ENCODE assay signal across 21 cellular contexts in the genomic region with DNA sequence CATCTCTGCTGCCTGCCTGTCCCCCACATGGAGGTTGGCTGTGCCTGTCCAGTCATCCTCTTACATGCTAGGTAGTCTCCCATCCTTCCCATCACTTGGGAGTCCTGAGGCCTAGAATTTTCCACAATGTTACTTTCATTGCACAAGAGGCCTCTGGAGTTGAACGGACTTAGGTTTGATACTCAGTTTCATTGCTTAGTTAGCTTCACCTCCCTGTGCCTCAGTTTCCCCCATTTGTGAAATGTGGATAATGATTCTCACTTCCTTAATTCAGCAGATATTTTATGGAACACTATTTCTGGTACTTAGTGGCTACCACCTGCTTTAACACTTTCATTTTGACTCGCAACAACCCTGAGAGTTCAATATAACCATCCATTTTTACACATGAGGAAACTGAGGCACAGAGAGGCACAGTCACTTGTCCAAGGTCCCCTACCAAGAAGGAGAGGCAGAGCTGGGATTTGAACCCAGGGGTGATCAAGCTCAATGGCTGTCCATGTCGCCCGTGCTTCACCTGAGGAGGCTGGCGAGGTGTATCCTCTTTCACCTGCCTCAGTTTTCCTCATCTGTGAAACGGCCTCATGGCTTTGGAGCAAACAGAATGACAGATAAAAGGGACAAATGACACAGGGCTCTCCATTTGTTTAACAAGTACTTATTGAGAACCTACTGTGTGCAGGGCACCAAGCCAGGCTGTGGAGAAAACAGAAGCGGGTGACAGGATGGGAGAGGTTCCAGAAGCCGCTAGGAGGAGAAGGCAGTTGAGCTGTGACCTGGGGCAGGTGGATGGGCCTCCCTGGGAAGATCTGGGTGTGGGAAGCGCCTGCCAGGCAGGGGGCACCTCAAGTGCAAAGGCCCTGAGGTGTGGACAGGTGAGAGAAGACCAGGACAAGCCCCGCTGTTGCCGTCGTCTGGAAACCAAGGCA.
DNase-seq lines count a peak whose midpoint lies in the region; ATAC-seq, FAIRE-seq and TF ChIP-seq lines count a peak whose summit lies in the region.
"Had no signal": no experiment of that assay in that cellular context is flagged by ENCODE, and none has a peak within 500 bp of the region (broad histone marks: within the 10 kb centered on the region; RNA-seq: fewer than 3 reads in every experiment).

No MANE protein-coding gene starts in this region.

- peak; percentile 7 for FAIRE-seq in A549 (lab: Jason Lieb, UNC)
- FAIRE-seq in HTR-8/SVneo (lab: Jason Lieb, UNC) = peak; percentile 26
- no peak for FAIRE-seq in K562 (lab: Jason Lieb, UNC)
- FAIRE-seq: GM19239 had no signal

- H3K9me1 ChIP-seq in K562 (ENCODE audit: control insufficient read depth, insufficient read depth, low read length) = no peaks in the 10 kb centered on the region

- no peak for TF ChIP-seq EP300 in A549 (IDR thresholded peaks at IDR 0.05)
- TF ChIP-seq EP300 in K562 (IDR thresholded peaks at IDR 0.05; ENCODE audit: low read length) = no peak
- no peak for TF ChIP-seq EP300 in sigmoid colon (IDR thresholded peaks at IDR 0.05)

- peak overlapping the region; percentile 30 to 60; a peak in 4 of 6 replicates for H3K27ac ChIP-seq in A549
- no peak overlapping the region for H3K27ac ChIP-seq in K562 (ENCODE audit: extremely low read depth, low read depth, low read length)
- no peak overlapping the region for H3K27ac ChIP-seq in sigmoid colon
- no peak overlapping the region for H3K27ac ChIP-seq in CD4-positive, alpha-beta T cell (ENCODE audit: low read depth, low read length)
- H3K27ac ChIP-seq in left ventricle myocardium inferior (replicated peaks) = no peak overlapping the region
- H3K27ac ChIP-seq: C4-2B, SJSA1 had no signal

- H3K9me3 Mint-ChIP-seq in CD4-positive, alpha-beta T cell = no peaks in the 10 kb centered on the region

- in situ Hi-C loops in K562 (cut with MboI) = no loop called here

- TF ChIP-seq RAD21 in A549 (conservative IDR thresholded peaks at IDR 0.05 in 1 of 2, IDR thresholded peaks at IDR 0.05 in 1 of 2) (no peak), K562 (CRISPR knock-in tag; conservative IDR thresholded peaks at IDR 0.05 in 1 of 2, IDR thresholded peaks at IDR 0.05 in 1 of 2) (no peak)

- TF ChIP-seq CTCF in A549 (IDR thresholded peaks at IDR 0.05) = no peak
- no peak for TF ChIP-seq CTCF in K562 (IDR thresholded peaks at IDR 0.05 in 2 of 3, conservative IDR thresholded peaks at IDR 0.05 in 1 of 3; ENCODE audit: insufficient read depth in 2 of 3, low read depth in 1 of 3, low read length in 3 of 3)
- TF ChIP-seq CTCF in sigmoid colon (IDR thresholded peaks at IDR 0.05) = no peak
- no peak for TF ChIP-seq CTCF in CD4-positive, alpha-beta T cell (IDR thresholded peaks at IDR 0.05)
- TF ChIP-seq CTCF in left ventricle myocardium inferior (IDR thresholded peaks at IDR 0.05; ENCODE audit: borderline replicate concordance) = no peak

- no peak overlapping the region; the same call in 1 of the 2 replicates for H2AFZ ChIP-seq in K562 (ENCODE audit: low read depth, low read length)

- H3K4me2 ChIP-seq in A549 (no peak overlapping the region), K562 (ENCODE audit: insufficient read depth, low read length) (no peak overlapping the region)

- H3K4me3 Mint-ChIP-seq in CD4-positive, alpha-beta T cell = no peak overlapping the region
- H3K4me3 Mint-ChIP-seq: B cell had no signal

- H3K27ac Mint-ChIP-seq in CD4-positive, alpha-beta T cell = no peak overlapping the region
- H3K27ac Mint-ChIP-seq: B cell had no signal

- no peaks in the 10 kb centered on the region; a peak in 1 of 5 replicates for H3K27me3 ChIP-seq in K562 (ENCODE audit: control insufficient read depth in 2 of 2, insufficient read depth in 2 of 2, low read length in 2 of 2)
- no peaks in the 10 kb centered on the region for H3K27me3 ChIP-seq in sigmoid colon
- H3K27me3 ChIP-seq in CD4-positive, alpha-beta T cell (ENCODE audit: control insufficient read depth, insufficient read depth, low read length) = no peaks in the 10 kb centered on the region
- H3K27me3 ChIP-seq in left ventricle myocardium inferior (ENCODE audit: low read depth) = no peaks in the 10 kb centered on the region
- H3K27me3 ChIP-seq: MG63, SJSA1 had no signal

- peak overlapping the region in 1 of 2 experiments; percentile 37; a peak in 1 of 4 replicates for H3K9ac ChIP-seq in K562 (ENCODE audit: insufficient read depth in 1 of 2, low read depth in 2 of 2, low read length in 2 of 2)

- POLR2A ChIA-PET in A549 (lab: Yijun Ruan, JAX) (no interaction called here), K562 (lab: Yijun Ruan, JAX) (interaction anchor here (0.5 to 2.1 kb wide), 9 partner anchors 8 to 288 kb away, joined by 3 to 9 read pairs (median 3); no protein-coding TSS in a partner anchor)
- POLR2A ChIA-PET in CD4-positive, alpha-beta T cell (lab: Charles Lee) = no interaction called here

- WGBS in A549 (ENCODE audit: missing lambda C conversion rate) = 75% methylated on average over 12 of the region's 12 CpGs
- 46% methylated on average over 12 of the region's 12 CpGs for WGBS in K562 (ENCODE audit: insufficient coverage, low coverage, missing lambda C conversion rate)
- WGBS in sigmoid colon, 2 donors = 81 to 82% methylated on average over 12 of the region's 12 CpGs

- H3K27me3 Mint-ChIP-seq in CD4-positive, alpha-beta T cell = no peaks in the 10 kb centered on the region

- intact Hi-C loops in K562 (cut with micrococcal nuclease) = no loop called here
- intact Hi-C loops in sigmoid colon (cut with DNase I) = no loop called here
- intact Hi-C loops in CD4-positive, alpha-beta T cell (cut with DNase I, micrococcal nuclease) = no loop called here
- intact Hi-C loops in left ventricle myocardium inferior (cut with micrococcal nuclease) = no loop called here

- no peaks in the 10 kb centered on the region for H3K36me3 Mint-ChIP-seq in CD4-positive, alpha-beta T cell (ENCODE audit: low read depth)

- ATAC-seq in A549 (peak in 1 of 2 experiments; percentile 8; a peak in 2 of 6 replicates), K562 (peak; percentile 28; the same call in 2 of the 3 replicates)
- ATAC-seq in CD4-positive, alpha-beta T cell (ENCODE audit: poor library complexity) = no peak
- ATAC-seq: PC-3 had no signal

- no peak overlapping the region for H3K4me3 ChIP-seq in A549
- H3K4me3 ChIP-seq in K562 = no peak overlapping the region
- no peak overlapping the region for H3K4me3 ChIP-seq in sigmoid colon
- no peak overlapping the region for H3K4me3 ChIP-seq in left ventricle myocardium inferior
- H3K4me3 ChIP-seq: MG63, SJSA1 had no signal

- peaks cover 11% of the 10 kb centered on the region; the same call in 2 of the 3 replicates for H3K4me1 ChIP-seq in A549
- H3K4me1 ChIP-seq in K562 (replicated peaks in 1 of 2; ENCODE audit: control insufficient read depth in 2 of 2, insufficient read depth in 2 of 2, low read length in 2 of 2) = peaks cover 9 to 19% of the 10 kb centered on the region in 2 experiments; a peak in 4 of 5 replicates
- H3K4me1 ChIP-seq in sigmoid colon = no peaks in the 10 kb centered on the region
- no peaks in the 10 kb centered on the region for H3K4me1 ChIP-seq in left ventricle myocardium inferior
- H3K4me1 ChIP-seq: SJSA1 had no signal

- H4K20me1 ChIP-seq in K562 (replicated peaks; ENCODE audit: control insufficient read depth, insufficient read depth, low read length) = 0 out of 2 replicates have a peak, but pooled peaks cover 3% of the 10 kb centered on the region

- TF ChIP-seq POLR2A in A549 (IDR thresholded peaks at IDR 0.05; ENCODE audit: low read length) (no peak), K562 (conservative IDR thresholded peaks at IDR 0.05) (no peak), sigmoid colon (IDR thresholded peaks at IDR 0.05) (no peak)

- no TSS peak for BruUV-seq in K562 (replicated peaks; lab: Mats Ljungman, UMichigan)

- H3K79me2 ChIP-seq in K562 (ENCODE audit: control insufficient read depth, insufficient read depth, low read length) = no peaks in the 10 kb centered on the region

- H3K36me3 ChIP-seq in K562 (ENCODE audit: control insufficient read depth, insufficient read depth, low read length) = no peaks in the 10 kb centered on the region
- no peaks in the 10 kb centered on the region for H3K36me3 ChIP-seq in sigmoid colon
- H3K36me3 ChIP-seq in left ventricle myocardium inferior = no peaks in the 10 kb centered on the region
- H3K36me3 ChIP-seq: MG63, SJSA1 had no signal

- DNase-seq in A549 (ENCODE audit: low read depth in 1 of 2, low spot score in 1 of 2) = no peak
- no peak for DNase-seq in HTR-8/SVneo (ENCODE audit: insufficient read length, low spot score)
- DNase-seq in K562 (ENCODE audit: extremely low read depth in 1 of 4, low spot score in 3 of 4) = no peak
- DNase-seq in sigmoid colon = peak; percentile 53
- no peak for DNase-seq in CD4-positive, alpha-beta T cell
- DNase-seq in glomerular visceral epithelial cell (ENCODE audit: extremely low spot score) = no peak
- no peak for DNase-seq in left ventricle myocardium inferior
- DNase-seq: DND-41; KBM-7; MG63; NCI-H2029; NCI-H446 treated with DMSO at 0.1 percent for 48 hours; NCI-H526; NK-92 treated with Interleukin-12 subunit alpha and Interleukin-12 subunit beta, amount 100 ng/mL, for 24 hours; PC-3; Right ventricle myocardium superior; RPMI8226 had no signal

- H3K9me3 ChIP-seq in A549 = no peaks in the 10 kb centered on the region
- H3K9me3 ChIP-seq in K562 (replicated peaks; ENCODE audit: control insufficient read depth, insufficient read depth, low read depth, low read length) = no peaks in the 10 kb centered on the region
- no peaks in the 10 kb centered on the region for H3K9me3 ChIP-seq in sigmoid colon
- no peaks in the 10 kb centered on the region for H3K9me3 ChIP-seq in CD4-positive, alpha-beta T cell (ENCODE audit: control insufficient read depth, low read length)
- no peaks in the 10 kb centered on the region for H3K9me3 ChIP-seq in left ventricle myocardium inferior (replicated peaks)
- H3K9me3 ChIP-seq: MG63, SJSA1 had no signal

- no peaks in the 10 kb centered on the region for H3K4me1 Mint-ChIP-seq in CD4-positive, alpha-beta T cell (ENCODE audit: low read depth)

- CTCF ChIA-PET in A549 (lab: Yijun Ruan, JAX) (interaction anchor here (1.0 to 1.4 kb wide), 7 partner anchors 9 to 168 kb away, joined by 3 to 4 read pairs (median 3); no protein-coding TSS in a partner anchor), K562 (lab: Yijun Ruan, JAX; ENCODE audit: low intra/inter-chr PET ratio) (no interaction called here)
- CTCF ChIA-PET in CD4-positive, alpha-beta T cell (lab: Charles Lee) = no interaction called here

TF ChIP-seq in A549, 52 proteins besides CTCF, POLR2A, EP300 and RAD21:
- TF ChIP-seq RARB (CRISPR knock-in tag; IDR thresholded peaks at IDR 0.05) (no peak), KDM1A (IDR thresholded peaks at IDR 0.05; ENCODE audit: low read depth) (0 out of 2 replicates have a peak, but pooled peaks have one; percentile 15)

TF ChIP-seq in K562, 482 proteins besides CTCF, POLR2A, EP300 and RAD21 (continues in another document):
- TF ChIP-seq, protein P1, sequence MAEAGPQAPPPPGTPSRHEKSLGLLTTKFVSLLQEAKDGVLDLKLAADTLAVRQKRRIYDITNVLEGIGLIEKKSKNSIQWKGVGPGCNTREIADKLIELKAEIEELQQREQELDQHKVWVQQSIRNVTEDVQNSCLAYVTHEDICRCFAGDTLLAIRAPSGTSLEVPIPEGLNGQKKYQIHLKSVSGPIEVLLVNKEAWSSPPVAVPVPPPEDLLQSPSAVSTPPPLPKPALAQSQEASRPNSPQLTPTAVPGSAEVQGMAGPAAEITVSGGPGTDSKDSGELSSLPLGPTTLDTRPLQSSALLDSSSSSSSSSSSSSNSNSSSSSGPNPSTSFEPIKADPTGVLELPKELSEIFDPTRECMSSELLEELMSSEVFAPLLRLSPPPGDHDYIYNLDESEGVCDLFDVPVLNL (CRISPR knock-in tag; IDR thresholded peaks at IDR 0.05; ENCODE audit: low read depth) = no peak

Comparison
In these comparisons a context has a peak if more than half of its experiments do, and no peak if none do; other contexts are left out.
1. H3K27ac ChIP-seq: peak in A549 (2 of 2); none in K562 (single experiment), sigmoid colon (0 of 4), CD4-positive, alpha-beta T cell (single experiment) and left ventricle myocardium inferior (single experiment).
2. Of the 35 proteins assayed by ChIP-seq in both K562 and A549: peak only in K562: CHD4; only in A549: KDM1A; in both: none; in neither: 33.